18 cellular contexts compared by ENCODE assay signal in genomic region chr6:102398788-102399390, GRCh38.
"Had no signal": no experiment of that assay in that cellular context is flagged by ENCODE, and none has a peak within 500 bp of the region (broad histone marks: within the 10 kb centered on the region; RNA-seq: fewer than 3 reads in every experiment).

No MANE protein-coding gene starts in this region.

- H3K36me3 ChIP-seq: neutrophil, tibial artery, uterus had no signal

- H2AFZ ChIP-seq: parathyroid adenoma had no signal

- H3K4me3 ChIP-seq: lung, tibial artery, uterus had no signal

- DNase-seq: activated B cell treated with CpG ODN at 0.5 μM for 24 hours; activated CD4-positive, alpha-beta T cell treated with anti-CD3 and anti-CD28 coated beads for 48 hours; activated CD8-positive, alpha-beta memory T cell treated with anti-CD3 and anti-CD28 coated beads, Interleukin-2, amount 50 U/mL, for 4 hours; activated CD8-positive, alpha-beta T cell treated with anti-CD3 and anti-CD28 coated beads for 36 hours; activated effector memory CD4-positive, alpha-beta T cell treated with anti-CD3 and anti-CD28 coated beads, Interleukin-2, amount 50 U/mL, for 16 hours; activated T-cell treated with anti-CD3 and anti-CD28 coated beads, Interleukin-2, amount 50 U/mL, for 48 hours; cortex of kidney; effector CD4-positive, alpha-beta T cell; head of caudate nucleus; retina; stimulated activated CD4-positive, alpha-beta T cell treated with anti-CD3 and anti-CD28 coated beads, Interleukin-4, amount 100 ng/mL, for 24 hours; stimulated activated naive CD4-positive, alpha-beta T cell; tibial artery; uterus had no signal

- H3K4me1 ChIP-seq: parathyroid adenoma, tibial artery, uterus had no signal

- H3K27me3 ChIP-seq: neutrophil, tibial artery, uterus had no signal

- H3K9me3 ChIP-seq: neutrophil had no signal

- H3K79me2 ChIP-seq: parathyroid adenoma had no signal

- ATAC-seq: activated CD8-positive, alpha-beta T cell treated with anti-CD3 and anti-CD28 coated beads for 36 hours; activated naive CD4-positive, alpha-beta T cell treated with anti-CD3 and anti-CD28 coated beads, Interleukin-2, amount 50 U/mL, for 72 hours had no signal

- H3K9ac ChIP-seq: parathyroid adenoma had no signal

- H3K27ac ChIP-seq: neutrophil, parathyroid adenoma, tibial artery, uterus had no signal
